Comparison of ENCODE assay signal across 9 cellular contexts in the genomic region with DNA sequence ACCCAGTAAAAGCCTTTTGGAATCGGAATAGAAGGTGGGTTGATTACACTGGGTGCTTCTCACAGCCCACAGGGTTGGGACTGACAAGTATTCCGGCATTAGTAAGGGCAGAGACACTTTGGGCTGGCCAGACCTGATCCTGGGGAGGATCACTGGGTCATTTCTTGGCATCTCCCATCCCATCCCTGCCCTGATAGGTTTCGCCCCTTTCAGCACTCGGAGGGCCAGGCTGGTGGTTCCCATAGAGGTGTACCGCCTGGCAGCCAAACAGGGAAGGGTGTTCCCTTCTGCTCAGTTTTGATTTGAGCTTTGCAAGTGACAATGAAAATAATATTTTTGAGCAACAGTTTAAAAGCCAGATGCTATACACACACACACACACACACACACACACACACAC. TPM values are rescaled to one million over a fixed set of nuclear protein-coding genes. Genes with fewer than 3 reads are reported as not detected.
DNase-seq lines count a peak whose midpoint lies in the region; ATAC-seq and TF ChIP-seq lines count a peak whose summit lies in the region.
"Had no signal": no experiment of that assay in that cellular context is flagged by ENCODE, and none has a peak within 500 bp of the region (broad histone marks: within the 10 kb centered on the region; RNA-seq: fewer than 3 reads in every experiment).

No MANE protein-coding gene starts in this region.

- H3K4me2 ChIP-seq in OCI-LY3 (ENCODE audit: low read length), result peak overlapping the region; percentile 94

- peak overlapping the region; percentile 50 for H3K9ac ChIP-seq in OCI-LY3 (ENCODE audit: low read length)

- intact Hi-C loops in left ventricle myocardium superior (cut with micrococcal nuclease), result no loop called here

- no peaks in the 10 kb centered on the region for H3K9me3 ChIP-seq in OCI-LY3 (ENCODE audit: insufficient read depth, low read length)

- no peak for TF ChIP-seq CTCF in OCI-LY3 (IDR thresholded peaks at IDR 0.05; ENCODE audit: low read depth, low read length)

- no peak for DNase-seq in left ventricle myocardium superior
- DNase-seq in islet precursor cell, result no peak
- DNase-seq in cerebellar nuclear complex (lab: John Stamatoyannopoulos, UW), result no peak
- DNase-seq in ecto neural progenitor cell (ENCODE audit: low spot score), result no peak
- no peak for DNase-seq in NCI-H1048 (lab: John Stamatoyannopoulos, UW)
- DNase-seq: NCI-H2029 treated with DMSO at 0.1 percent for 48 hours had no signal

- H3K4me1 ChIP-seq in OCI-LY3 (ENCODE audit: low read length), result peaks cover 20% of the 10 kb centered on the region

- no peaks in the 10 kb centered on the region for H3K36me3 ChIP-seq in OCI-LY3 (replicated peaks; ENCODE audit: low read depth, low read length)

- ATAC-seq in GM19395 (IDR thresholded peaks at IDR 0.05; ENCODE audit: unreplicated experiment) (peak; percentile 6), left ventricle myocardium superior (peak; percentile 36)

- H3K27ac ChIP-seq in OCI-LY3 (ENCODE audit: low read length), result peak overlapping the region; percentile 39
- H3K27ac ChIP-seq in skin epidermis, result peak overlapping the region in 14 of 21 experiments; percentile 1 to 78 (median 52)

- peak overlapping the region; percentile 86 for H2AFZ ChIP-seq in OCI-LY3 (ENCODE audit: low read depth, low read length)

- H3K79me2 ChIP-seq in OCI-LY3 (ENCODE audit: low read length), result no peaks in the 10 kb centered on the region

- peaks cover 17% of the 10 kb centered on the region for H3K27me3 ChIP-seq in OCI-LY3 (ENCODE audit: low read depth, low read length)

- H3K4me3 ChIP-seq in OCI-LY3 (ENCODE audit: low read length) (peak overlapping the region; percentile 73), skin epidermis (peak overlapping the region in 4 of 7 experiments; percentile 5 to 31 (median 10))

- no peaks in the 10 kb centered on the region for H4K20me1 ChIP-seq in OCI-LY3 (ENCODE audit: insufficient read depth, low read length)

RNA-seq across cellular contexts. Expression of a gene that starts 37.3 kb away (rescaled TPM):
- total RNA-seq in left ventricle myocardium superior, result 16.9 TPM
